Comparison of ENCODE assay signal across 39 cellular contexts in genomic region chr1:152415454-152416227, GRCh38. TPM values are rescaled to one million over a fixed set of nuclear protein-coding genes. Genes with fewer than 3 reads are reported as not detected.
"Had no signal": no experiment of that assay in that cellular context is flagged by ENCODE, and none has a peak within 500 bp of the region (broad histone marks: within the 10 kb centered on the region; RNA-seq: fewer than 3 reads in every experiment).

No MANE protein-coding gene starts in this region.

- H3K9ac ChIP-seq: KMS-11 had no signal

- H3K9me3 ChIP-seq: MG63 had no signal

- DNase-seq: Karpas-422, Kasumi-1, KBM-7, KG1, MG63, MM.1S, MV-4-11, NCI-H1048, NCI-H1092, NCI-H1092 treated with DMSO at 0.1 percent for 48 hours, NCI-H1105, NCI-H1105 treated with DMSO at 0.1 percent for 48 hours, NCI-H1417, NCI-H1417 treated with DMSO at 0.1 percent for 48 hours, NCI-H1436, NCI-H1436 treated with DMSO at 0.1 percent for 48 hours, NCI-H146, NCI-H1694, NCI-H1694 treated with DMSO at 0.1 percent for 48 hours, NCI-H187, NCI-H187 treated with DMSO at 0.1 percent for 48 hours, NCI-H1930, NCI-H2029, NCI-H2029 treated with DMSO at 0.1 percent for 48 hours, NCI-H2081, NCI-H2081 treated with DMSO at 0.1 percent for 48 hours, NCI-H2107, NCI-H2171, NCI-H2171 treated with DMSO at 0.1 percent for 48 hours, NCI-H2227 treated with DMSO at 0.1 percent for 48 hours, NCI-H226, NCI-H345, NCI-H446, NCI-H446 treated with DMSO at 0.1 percent for 48 hours had no signal

- H3K4me3 ChIP-seq: MG63 had no signal

- H3K36me3 ChIP-seq: MG63 had no signal

- H3K27me3 ChIP-seq: MG63 had no signal

- H3K27ac ChIP-seq: KMS-11 had no signal

- H3K4me2 ChIP-seq: KMS-11 had no signal

RNA-seq across cellular contexts. Expression of gene CRNN, which starts 1.6 kb away (rescaled TPM):
- total RNA-seq: LHCN-M2, M059J, MCF 10A, NCI-H460 had no signal

RNA-seq across cellular contexts. Expression of gene FLG2, which starts 55.8 kb away (rescaled TPM):
- total RNA-seq: LHCN-M2, M059J, MCF 10A had no signal
